21 cellular contexts compared by ENCODE assay signal in the genomic region with DNA sequence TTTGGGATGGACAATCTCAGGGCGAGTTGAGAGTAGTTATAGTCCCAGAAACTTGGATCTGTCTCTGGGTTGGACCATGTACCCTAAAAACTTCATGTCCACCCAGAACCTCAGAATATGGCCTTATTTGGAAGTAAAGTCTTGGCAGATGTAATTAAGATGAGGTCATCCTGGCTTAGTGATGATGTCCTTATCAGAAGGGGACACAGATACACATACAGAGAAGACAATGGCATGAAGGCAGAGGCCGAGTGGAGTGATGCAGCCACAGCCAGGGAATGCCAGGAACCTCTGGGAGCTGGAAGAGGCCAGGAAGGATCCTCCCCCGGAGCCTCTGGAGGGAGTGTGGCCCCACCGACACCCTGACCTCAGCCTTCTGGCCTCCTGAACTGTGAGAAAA.
DNase-seq lines count a peak whose midpoint lies in the region; ATAC-seq, FAIRE-seq and TF ChIP-seq lines count a peak whose summit lies in the region.
"Had no signal": no experiment of that assay in that cellular context is flagged by ENCODE, and none has a peak within 500 bp of the region (broad histone marks: within the 10 kb centered on the region; RNA-seq: fewer than 3 reads in every experiment).

No MANE protein-coding gene starts in this region.

- in situ Hi-C loops in HepG2 (cut with HindIII; ENCODE audit: extremely low pct_ligation_motif_present, low pct_unique_long_range_greater_than_20kb): no loop called here

- H3K4me3 ChIP-seq in HEK293 (ENCODE audit: low read depth, low read length): no peak overlapping the region
- H3K4me3 ChIP-seq in fibroblast of pulmonary artery (replicated peaks; ENCODE audit: low read depth, low read length): no peak overlapping the region
- no peak overlapping the region for H3K4me3 ChIP-seq in HepG2 (replicated peaks in 1 of 3; ENCODE audit: insufficient read depth in 1 of 3, low read depth in 2 of 3, low read length in 3 of 3)
- no peak overlapping the region for H3K4me3 ChIP-seq in aorta (ENCODE audit: low read length in 2 of 2)
- H3K4me3 ChIP-seq: GM12878, GM23248 had no signal

- H3K27me3 ChIP-seq in HepG2 (ENCODE audit: control insufficient read depth in 1 of 2, insufficient read depth in 2 of 2, low read length in 2 of 2) (no peaks in the 10 kb centered on the region), aorta (ENCODE audit: control insufficient read depth in 1 of 2, insufficient read depth in 2 of 2, low read length in 1 of 2) (no peaks in the 10 kb centered on the region)

- H3K9me3 ChIP-seq in HEK293 (ENCODE audit: control insufficient read depth, insufficient read depth, low read depth, low read length) (no peaks in the 10 kb centered on the region), HepG2 (ENCODE audit: low read length) (no peaks in the 10 kb centered on the region), aorta (ENCODE audit: control insufficient read depth, low read length) (no peaks in the 10 kb centered on the region)
- H3K9me3 ChIP-seq: Caco-2 had no signal

- CTCF ChIA-PET in HEK293 (lab: Yijun Ruan, JAX) (no interaction called here), HepG2 (lab: Yijun Ruan, JAX; ENCODE audit: low intra/inter-chr PET ratio, low total read pairs) (no interaction called here)

- no TSS peak for BruUV-seq in HepG2 (replicated peaks; lab: Mats Ljungman, UMichigan)

- no peak for FAIRE-seq in HepG2 (lab: Jason Lieb, UNC)
- FAIRE-seq: GM12878, GM18507, H1 had no signal

- no peak overlapping the region for H3K27ac ChIP-seq in HEK293 (ENCODE audit: extremely low read depth, low read depth, low read length)
- no peak overlapping the region for H3K27ac ChIP-seq in HepG2 (ENCODE audit: extremely low read length, insufficient read depth, low read length)
- H3K27ac ChIP-seq in aorta (ENCODE audit: low read depth in 1 of 2, low read length in 2 of 2): no peak overlapping the region
- H3K27ac ChIP-seq: C4-2B, GM23248 had no signal

- no peak overlapping the region for H2AFZ ChIP-seq in HepG2 (ENCODE audit: low read length)
- H2AFZ ChIP-seq: GM23248 had no signal

- POLR2A ChIA-PET in HEK293 (lab: Yijun Ruan, JAX): no interaction called here
- POLR2A ChIA-PET in HepG2 (lab: Yijun Ruan, JAX): no interaction called here

- intact Hi-C loops in HepG2 (cut with micrococcal nuclease; ENCODE audit: unreplicated experiment) (no loop called here), aorta (cut with DNase I) (no loop called here)

- no peak for TF ChIP-seq POLR2A in HepG2 (IDR thresholded peaks at IDR 0.05; ENCODE audit: insufficient read depth in 1 of 2, low read depth in 2 of 2, low read length in 2 of 2)

- no peaks in the 10 kb centered on the region for H4K20me1 ChIP-seq in HepG2 (ENCODE audit: insufficient read depth, low read length)

- TF ChIP-seq RAD21 in HepG2 (CRISPR knock-in tag; IDR thresholded peaks at IDR 0.05): no peak

- WGBS in HepG2 (ENCODE audit: low lambda C conversion rate): 96% methylated on average over 3 of the region's 4 CpGs
- WGBS in aorta, 2 donors: 39 to 40% methylated on average over 4 of the region's 4 CpGs

- H3K36me3 ChIP-seq in HEK293 (ENCODE audit: control insufficient read depth in 2 of 2, insufficient read depth in 1 of 2, low read length in 2 of 2) (no peaks in the 10 kb centered on the region), HepG2 (replicated peaks in 1 of 2; ENCODE audit: control insufficient read depth in 1 of 2, insufficient read depth in 2 of 2, low read length in 2 of 2) (no peaks in the 10 kb centered on the region; a peak in 1 of 5 replicates), aorta (ENCODE audit: control insufficient read depth in 1 of 2, insufficient read depth in 2 of 2, low read length in 1 of 2) (no peaks in the 10 kb centered on the region)

- TF ChIP-seq CTCF in HEK293 (tag by site-specific recombination; IDR thresholded peaks at IDR 0.05) (no peak), fibroblast of pulmonary artery (IDR thresholded peaks at IDR 0.05; ENCODE audit: low read length, missing control alignments) (no peak), HepG2 (CRISPR knock-in tag; IDR thresholded peaks at IDR 0.05) (no peak)

- no peaks in the 10 kb centered on the region for H3K79me2 ChIP-seq in HepG2 (ENCODE audit: insufficient read depth, low read length)

- TF ChIP-seq EP300 in HepG2 (IDR thresholded peaks at IDR 0.05; ENCODE audit: low read depth in 2 of 2, low read length in 2 of 2) (no peak), HepG2 (CRISPR knock-in tag; IDR thresholded peaks at IDR 0.05; ENCODE audit: borderline replicate concordance) (no peak)

- H3K4me1 ChIP-seq in HEK293 (ENCODE audit: control insufficient read depth, insufficient read depth, low read length) (no peaks in the 10 kb centered on the region), HepG2 (ENCODE audit: insufficient read depth, low read length) (peaks cover 70% of the 10 kb centered on the region), aorta (ENCODE audit: control insufficient read depth in 1 of 2, insufficient read depth in 2 of 2, low read length in 2 of 2) (no peaks in the 10 kb centered on the region)

- H3K4me2 ChIP-seq in HepG2 (ENCODE audit: low read depth, low read length): no peak overlapping the region

- no peak overlapping the region for H3K9ac ChIP-seq in HepG2 (ENCODE audit: insufficient read depth, low read depth, low read length)
- H3K9ac ChIP-seq: GM23248 had no signal

- no peak for ATAC-seq in HepG2
- ATAC-seq in aorta (ENCODE audit: low FRiP score): peak; percentile 11
- ATAC-seq in GM21528 (IDR thresholded peaks at IDR 0.05; ENCODE audit: low FRiP score, unreplicated experiment): no peak
- ATAC-seq: CD8-positive, alpha-beta T cell; GM12878 had no signal

- DNase-seq in fibroblast of pulmonary artery (ENCODE audit: low read depth) (peak; percentile 69), HepG2 (ENCODE audit: low spot score) (no peak), aorta (no peak), C1 segment of cervical spinal cord (lab: John Stamatoyannopoulos, UW) (no peak)
- DNase-seq in effector CD4-positive, alpha-beta T cell: no peak
- DNase-seq: Caco-2; CD4-positive, CD25-positive, alpha-beta regulatory T cell; CD8-positive, alpha-beta T cell; DMS153; DND-41; EL; GDM1; GM23248; H7; HCEC 1CT had no signal

TF ChIP-seq in HEK293, 187 proteins besides CTCF, POLR2A, EP300 and RAD21:
- TF ChIP-seq ZNF629 (tag by site-specific recombination; IDR thresholded peaks at IDR 0.05): 0 out of 2 replicates have a peak, but pooled peaks have one; percentile 12
- TF ChIP-seq ZNF174 (tag by site-specific recombination; IDR thresholded peaks at IDR 0.05): no peak

TF ChIP-seq in HepG2, 621 proteins besides CTCF, POLR2A, EP300 and RAD21:
- TF ChIP-seq ZNF3 (CRISPR knock-in tag; IDR thresholded peaks at IDR 0.05) (no peak), ATF7 (IDR thresholded peaks at IDR 0.05) (peak; percentile 58; the same call in 1 of the 2 replicates), ATF7 (CRISPR knock-in tag; IDR thresholded peaks at IDR 0.05) (no peak)
